14 cellular contexts compared by ENCODE assay signal in genomic region chr1:217369996-217370551, GRCh38.
DNase-seq lines count a peak whose midpoint lies in the region; ATAC-seq and TF ChIP-seq lines count a peak whose summit lies in the region.
"Had no signal": no experiment of that assay in that cellular context is flagged by ENCODE, and none has a peak within 500 bp of the region (broad histone marks: within the 10 kb centered on the region; RNA-seq: fewer than 3 reads in every experiment).

No MANE protein-coding gene starts in this region.

- H3K36me3 ChIP-seq in osteoblast (ENCODE audit: insufficient read depth, low read length) (no peaks in the 10 kb centered on the region), body of pancreas (replicated peaks in 1 of 2; ENCODE audit: insufficient read depth in 1 of 2, low read depth in 2 of 2) (no peaks in the 10 kb centered on the region)
- H3K36me3 ChIP-seq: BLaER1, left lung had no signal

- DNase-seq in NOMO-1 treated with DMSO at 0.1 percent for 48 hours (lab: John Stamatoyannopoulos, UW; ENCODE audit: unreplicated experiment) = peak; percentile 29
- peak; percentile 50 for DNase-seq in osteoblast (ENCODE audit: insufficient read length, low spot score, missing footprints)
- DNase-seq in NCI-H446 treated with DMSO at 0.1 percent for 48 hours (lab: John Stamatoyannopoulos, UW) = no peak
- DNase-seq in occipital lobe (lab: John Stamatoyannopoulos, UW) = no peak
- no peak for DNase-seq in body of pancreas
- DNase-seq: activated CD4-positive, alpha-beta T cell treated with anti-CD3 and anti-CD28 coated beads for 36 hours; NCI-H2029; NCI-H526; SHP77; stimulated activated CD4-positive, alpha-beta T cell treated with anti-CD3 and anti-CD28 coated beads, Interleukin-15, amount 100 ng/mL, for 24 hours had no signal

- H3K27ac ChIP-seq in osteoblast (ENCODE audit: low read depth, low read length) (no peak overlapping the region), body of pancreas (no peak overlapping the region)
- H3K27ac ChIP-seq: BLaER1, left lung had no signal

- H3K79me2 ChIP-seq in osteoblast (ENCODE audit: insufficient read depth, low read length) = no peaks in the 10 kb centered on the region

- no peaks in the 10 kb centered on the region for H4K20me1 ChIP-seq in osteoblast (ENCODE audit: insufficient read depth, low read length)
- H4K20me1 ChIP-seq: BLaER1 had no signal

- no peaks in the 10 kb centered on the region for H3K27me3 ChIP-seq in osteoblast (ENCODE audit: insufficient read depth, low read length)
- no peaks in the 10 kb centered on the region for H3K27me3 ChIP-seq in body of pancreas
- H3K27me3 ChIP-seq: BLaER1, left lung had no signal

- no peak for TF ChIP-seq POLR2A in body of pancreas (IDR thresholded peaks at IDR 0.05)

- H2AFZ ChIP-seq in osteoblast (ENCODE audit: low read length) = no peak overlapping the region

- ATAC-seq in GM19397 (IDR thresholded peaks at IDR 0.05; ENCODE audit: unreplicated experiment) (peak; percentile 2), HG02885 (IDR thresholded peaks at IDR 0.05; ENCODE audit: poor library complexity, unreplicated experiment) (peak; percentile 22), body of pancreas (no peak)
- ATAC-seq: activated CD4-positive, alpha-beta T cell treated with anti-CD3 and anti-CD28 coated beads for 36 hours; left lung had no signal

- intact Hi-C loops in body of pancreas (cut with DNase I) = no loop called here

- H3K4me3 ChIP-seq in osteoblast (ENCODE audit: insufficient read depth, low read length) (no peak overlapping the region), body of pancreas (no peak overlapping the region)
- H3K4me3 ChIP-seq: BLaER1, left lung had no signal

- H3K4me2 ChIP-seq in osteoblast (ENCODE audit: insufficient read depth, low read length) = no peak overlapping the region
- H3K4me2 ChIP-seq: BLaER1 had no signal

- H3K9me3 ChIP-seq in osteoblast (ENCODE audit: low read depth, low read length) (peaks cover 1% of the 10 kb centered on the region), body of pancreas (no peaks in the 10 kb centered on the region)

- H3K4me1 ChIP-seq in osteoblast (ENCODE audit: insufficient read depth, low read length) = no peaks in the 10 kb centered on the region
- H3K4me1 ChIP-seq in body of pancreas = no peaks in the 10 kb centered on the region
- H3K4me1 ChIP-seq: BLaER1, left lung had no signal

- WGBS in body of pancreas, 2 donors = 70 to 74% methylated on average over 9 of the region's 9 CpGs

- TF ChIP-seq CTCF in osteoblast (IDR thresholded peaks at IDR 0.05; ENCODE audit: extremely low read depth, low read depth, low read length) (no peak), body of pancreas (IDR thresholded peaks at IDR 0.05) (no peak)

Comparison
In these comparisons a context has a peak if more than half of its experiments do, and no peak if none do; other contexts are left out.
1. DNase-seq: peak in NOMO-1 treated with DMSO at 0.1 percent for 48 hours (single experiment) and osteoblast (single experiment); none in NCI-H446 treated with DMSO at 0.1 percent for 48 hours (single experiment), occipital lobe (single experiment) and body of pancreas (0 of 4).